13 cellular contexts compared by ENCODE assay signal in genomic region chr21:26087223-26087918, GRCh38.
"Had no signal": no experiment of that assay in that cellular context is flagged by ENCODE, and none has a peak within 500 bp of the region (broad histone marks: within the 10 kb centered on the region; RNA-seq: fewer than 3 reads in every experiment).

No MANE protein-coding gene starts in this region.

- H3K27me3 Mint-ChIP-seq: activated naive CD8-positive, alpha-beta T cell had no signal

- ATAC-seq: sciatic nerve, upper lobe of right lung had no signal

- H3K27ac Mint-ChIP-seq: activated naive CD8-positive, alpha-beta T cell had no signal

- DNase-seq: activated CD4-positive, alpha-beta T cell treated with anti-CD3 and anti-CD28 coated beads for 48 hours; activated CD8-positive, alpha-beta memory T cell treated with anti-CD3 and anti-CD28 coated beads for 24 hours; activated effector memory CD4-positive, alpha-beta T cell treated with Interleukin-2 at 50 U/mL for 16 hours; amygdala; brain microvascular endothelial cell; mesendoderm; spleen; stimulated activated CD4-positive, alpha-beta T cell treated with anti-CD3 and anti-CD28 coated beads, Interleukin-1b, Interleukin-23, amount 100 ng/mL, for 48 hours; stimulated activated naive CD4-positive, alpha-beta T cell treated with Interleukin-2 at 50 U/mL for 16 hours; testis; upper lobe of right lung had no signal

- H3K4me3 Mint-ChIP-seq: activated naive CD8-positive, alpha-beta T cell had no signal
